10 cellular contexts compared by ENCODE assay signal in the genomic region with DNA sequence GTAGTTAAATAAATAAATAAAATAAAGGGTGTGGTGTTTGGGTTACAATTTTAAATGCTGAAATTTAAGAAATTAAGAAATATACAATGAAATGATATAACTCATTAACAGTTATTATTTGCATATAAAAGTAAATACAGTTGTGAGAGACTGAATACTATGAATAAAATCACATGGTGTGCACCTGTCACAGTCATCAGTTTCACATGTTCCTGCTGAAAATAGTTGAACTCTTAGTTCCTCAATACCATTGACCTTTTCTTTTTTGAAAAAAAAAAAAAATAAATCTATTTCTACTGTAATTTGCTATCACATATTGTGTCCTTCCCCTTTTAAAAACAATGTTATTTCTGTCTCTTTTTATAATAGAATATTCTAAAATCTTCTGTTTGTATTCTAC.
DNase-seq lines count a peak whose midpoint lies in the region; ATAC-seq lines count a peak whose summit lies in the region.
"Had no signal": no experiment of that assay in that cellular context is flagged by ENCODE, and none has a peak within 500 bp of the region (broad histone marks: within the 10 kb centered on the region; RNA-seq: fewer than 3 reads in every experiment).

No MANE protein-coding gene starts in this region.

- peak; percentile 80 for ATAC-seq in GM19351 (IDR thresholded peaks at IDR 0.05; ENCODE audit: unreplicated experiment)
- ATAC-seq in HG02588 (IDR thresholded peaks at IDR 0.05; ENCODE audit: unreplicated experiment) = peak; percentile 67
- peak; percentile 64 for ATAC-seq in HG03378 (IDR thresholded peaks at IDR 0.05; ENCODE audit: unreplicated experiment)

- H3K4me1 ChIP-seq in SJCRH30 = peaks cover 5% of the 10 kb centered on the region

- DNase-seq in SJCRH30 (no peak), iPS-NIHi11 (ENCODE audit: low spot score) (no peak), hippocampal formation (lab: John Stamatoyannopoulos, UW) (no peak), medulla oblongata (ENCODE audit: extremely low spot score) (no peak)

- H3K36me3 ChIP-seq in SJCRH30 = no peaks in the 10 kb centered on the region
- H3K36me3 ChIP-seq: esophagus muscularis mucosa had no signal

- H3K9me3 ChIP-seq in SJCRH30 (replicated peaks) = no peaks in the 10 kb centered on the region; the same call in 1 of the 2 replicates
- H3K9me3 ChIP-seq: esophagus muscularis mucosa, mucosa of descending colon had no signal

- H3K4me3 ChIP-seq in SJCRH30 = no peak overlapping the region
- H3K4me3 ChIP-seq: esophagus muscularis mucosa, K562, mucosa of descending colon had no signal

- H3K27me3 ChIP-seq in SJCRH30 = no peaks in the 10 kb centered on the region

- H3K27ac ChIP-seq in SJCRH30 = no peak overlapping the region
- H3K27ac ChIP-seq: esophagus muscularis mucosa had no signal
